In genomic region chr3:41632705-41633104, GRCh38 we compare ENCODE assay signal across 13 cellular contexts.
"Had no signal": no experiment of that assay in that cellular context is flagged by ENCODE, and none has a peak within 500 bp of the region (broad histone marks: within the 10 kb centered on the region; RNA-seq: fewer than 3 reads in every experiment).

No MANE protein-coding gene starts in this region.

- H3K27ac ChIP-seq: foreskin keratinocyte, neutrophil, right atrium auricular region, testis, tibial nerve had no signal

- H3K9me3 ChIP-seq: neutrophil, right atrium auricular region, testis, tibial nerve had no signal

- H3K27me3 Mint-ChIP-seq: central memory CD8-positive, alpha-beta T cell had no signal

- H3K27me3 ChIP-seq: foreskin keratinocyte, neutrophil, right atrium auricular region, testis, tibial nerve had no signal

- H3K4me1 ChIP-seq: foreskin keratinocyte, right atrium auricular region, tibial nerve had no signal

- ATAC-seq: foreskin keratinocyte; left cardiac atrium; stimulated activated naive CD8-positive, alpha-beta T cell treated with anti-CD3 and anti-CD28 coated beads, Interleukin-15, Interleukin-2, amounts not matched to agents 100 U/mL and 50 U/mL, for 24 hours had no signal

- H3K4me1 Mint-ChIP-seq: central memory CD8-positive, alpha-beta T cell had no signal

- H3K36me3 ChIP-seq: neutrophil, right atrium auricular region, tibial nerve had no signal

- H3K9me3 Mint-ChIP-seq: central memory CD8-positive, alpha-beta T cell had no signal

- DNase-seq: effector memory CD4-positive, alpha-beta T cell; foreskin keratinocyte; kidney; left cardiac atrium; posterior cingulate gyrus; stimulated activated CD4-positive, alpha-beta T cell treated with anti-CD3 and anti-CD28 coated beads, Interleukin-2, amount 100 ng/mL, for 48 hours; stimulated activated naive CD8-positive, alpha-beta T cell treated with anti-CD3 and anti-CD28 coated beads, Interleukin-15, Interleukin-2, amounts not matched to agents 100 U/mL and 50 U/mL, for 24 hours; testis had no signal

- H3K4me3 ChIP-seq: right atrium auricular region, smooth muscle cell, testis, tibial nerve had no signal

- H3K4me3 Mint-ChIP-seq: central memory CD8-positive, alpha-beta T cell had no signal
